Comparison of ENCODE assay signal across 8 cellular contexts in genomic region chr2:117862459-117862858, GRCh38.
"Had no signal": no experiment of that assay in that cellular context is flagged by ENCODE, and none has a peak within 500 bp of the region (broad histone marks: within the 10 kb centered on the region; RNA-seq: fewer than 3 reads in every experiment).

No MANE protein-coding gene starts in this region.

- H3K36me3 ChIP-seq: HAP-1 had no signal

- H3K4me3 ChIP-seq: GM23248, HAP-1 had no signal

- H3K27me3 Mint-ChIP-seq: IgD-negative memory B cell had no signal

- H3K9me3 ChIP-seq: HAP-1 had no signal

- DNase-seq: GM23248, GOT3, H7, KG1 had no signal

- ATAC-seq: HCT116 had no signal

- FAIRE-seq: HTR-8/SVneo had no signal

- H3K27ac ChIP-seq: GM23248 had no signal

- H3K4me1 ChIP-seq: HAP-1 had no signal

- H2AFZ ChIP-seq: GM23248 had no signal

- H3K27ac Mint-ChIP-seq: IgD-negative memory B cell had no signal

- H3K4me1 Mint-ChIP-seq: IgD-negative memory B cell had no signal

- H3K9ac ChIP-seq: GM23248 had no signal
